ENCODE assay signal across 18 cellular contexts in genomic region chr4:8370106-8370787, GRCh38.
"Had no signal": no experiment of that assay in that cellular context is flagged by ENCODE, and none has a peak within 500 bp of the region (broad histone marks: within the 10 kb centered on the region; RNA-seq: fewer than 3 reads in every experiment).

No MANE protein-coding gene starts in this region.

- H3K27me3 ChIP-seq: adrenal gland, esophagus squamous epithelium, ovary had no signal

- H3K4me3 Mint-ChIP-seq: activated B cell treated with CpG ODN at 0.5 μM for 24 hours; activated CD8-positive, alpha-beta T cell treated with anti-CD3 and anti-CD28 coated beads for 36 hours; activated naive CD4-positive, alpha-beta T cell treated with anti-CD3 and anti-CD28 coated beads, Interleukin-2, amount 50 U/mL, for 24 hours; activated T-cell treated with anti-CD3 and anti-CD28 coated beads, Interleukin-2, amount 50 U/mL, for 4 hours; stimulated activated naive CD8-positive, alpha-beta T cell treated with anti-CD3 and anti-CD28 coated beads, Interleukin-15, Interleukin-2, amounts not matched to agents 100 ng/mL and 50 ng/mL, for 24 hours; T-helper 2 cell treated with Interferon-gamma antibody and Interleukin-4, amounts not matched to agents 5 μg/mL and 100 μg/mL, for 36 hours had no signal

- H3K4me1 Mint-ChIP-seq: activated B cell treated with CpG ODN at 0.5 μM for 24 hours; activated naive CD4-positive, alpha-beta T cell treated with anti-CD3 and anti-CD28 coated beads, Interleukin-2, amount 50 U/mL, for 24 hours had no signal

- H3K4me1 ChIP-seq: adrenal gland, esophagus squamous epithelium had no signal

- H3K27ac Mint-ChIP-seq: activated B cell treated with CpG ODN at 0.5 μM for 24 hours; activated CD8-positive, alpha-beta T cell treated with anti-CD3 and anti-CD28 coated beads for 36 hours; activated naive CD4-positive, alpha-beta T cell treated with anti-CD3 and anti-CD28 coated beads, Interleukin-2, amount 50 U/mL, for 24 hours; stimulated activated naive CD8-positive, alpha-beta T cell treated with anti-CD3 and anti-CD28 coated beads, Interleukin-15, Interleukin-2, amounts not matched to agents 100 ng/mL and 50 ng/mL, for 24 hours; T-helper 2 cell treated with Interferon-gamma antibody and Interleukin-4, amounts not matched to agents 5 μg/mL and 100 μg/mL, for 36 hours had no signal

- H3K27me3 Mint-ChIP-seq: activated B cell treated with CpG ODN at 0.5 μM for 24 hours; activated CD8-positive, alpha-beta T cell treated with anti-CD3 and anti-CD28 coated beads for 36 hours; activated naive CD4-positive, alpha-beta T cell treated with anti-CD3 and anti-CD28 coated beads, Interleukin-2, amount 50 U/mL, for 24 hours; stimulated activated naive CD8-positive, alpha-beta T cell treated with anti-CD3 and anti-CD28 coated beads, Interleukin-15, Interleukin-2, amounts not matched to agents 100 ng/mL and 50 ng/mL, for 24 hours had no signal

- H3K36me3 ChIP-seq: ovary had no signal

- H3K9me3 ChIP-seq: adrenal gland, esophagus squamous epithelium, ovary had no signal

- DNase-seq: activated B cell treated with CpG ODN at 0.5 μM for 24 hours; activated CD4-positive, alpha-beta T cell treated with anti-CD3 and anti-CD28 coated beads for 48 hours; activated CD8-positive, alpha-beta T cell treated with anti-CD3 and anti-CD28 coated beads for 36 hours; activated effector memory CD4-positive, alpha-beta T cell treated with anti-CD3 and anti-CD28 coated beads, Interleukin-2, amount 50 U/mL, for 16 hours; activated T-cell treated with anti-CD3 and anti-CD28 coated beads, Interleukin-2, amount 50 U/mL, for 4 hours; adrenal gland; effector CD4-positive, alpha-beta T cell; esophagus squamous epithelium; midbrain; retina; small intestine; stimulated activated CD4-positive, alpha-beta T cell treated with anti-CD3 and anti-CD28 coated beads, Interleukin-4, amount 100 ng/mL, for 4 hours; stimulated activated CD8-positive, alpha-beta memory T cell treated with anti-CD3 and anti-CD28 coated beads, Interleukin-4, amount 100 ng/mL, for 48 hours had no signal

- ATAC-seq: activated CD8-positive, alpha-beta T cell treated with anti-CD3 and anti-CD28 coated beads for 36 hours; activated T-cell treated with anti-CD3 and anti-CD28 coated beads, Interleukin-2, amount 50 U/mL, for 4 hours had no signal

- H3K4me3 ChIP-seq: adrenal gland, coronary artery, esophagus squamous epithelium, ovary had no signal

- H3K9me3 Mint-ChIP-seq: activated B cell treated with CpG ODN at 0.5 μM for 24 hours; activated CD8-positive, alpha-beta T cell treated with anti-CD3 and anti-CD28 coated beads for 36 hours; activated naive CD4-positive, alpha-beta T cell treated with anti-CD3 and anti-CD28 coated beads, Interleukin-2, amount 50 U/mL, for 24 hours; activated T-cell treated with anti-CD3 and anti-CD28 coated beads, Interleukin-2, amount 50 U/mL, for 4 hours; stimulated activated naive CD8-positive, alpha-beta T cell treated with anti-CD3 and anti-CD28 coated beads, Interleukin-15, Interleukin-2, amounts not matched to agents 100 ng/mL and 50 ng/mL, for 24 hours; T-helper 2 cell treated with Interferon-gamma antibody and Interleukin-4, amounts not matched to agents 5 μg/mL and 100 μg/mL, for 36 hours had no signal

- H3K27ac ChIP-seq: adrenal gland, coronary artery, esophagus squamous epithelium, ovary had no signal
